In genomic region chr12:122752464-122753212, GRCh38 we compare ENCODE assay signal across 8 cellular contexts. TPM values are rescaled to one million over a fixed set of nuclear protein-coding genes. Genes with fewer than 3 reads are reported as not detected.
DNase-seq lines count a peak whose midpoint lies in the region; ATAC-seq and TF ChIP-seq lines count a peak whose summit lies in the region.

A gene with protein sequence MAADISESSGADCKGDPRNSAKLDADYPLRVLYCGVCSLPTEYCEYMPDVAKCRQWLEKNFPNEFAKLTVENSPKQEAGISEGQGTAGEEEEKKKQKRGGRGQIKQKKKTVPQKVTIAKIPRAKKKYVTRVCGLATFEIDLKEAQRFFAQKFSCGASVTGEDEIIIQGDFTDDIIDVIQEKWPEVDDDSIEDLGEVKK (plus strand): TSS chr12:122752824. CDS start chr12:122753702, 878 bp downstream.

- 0 to 1% methylated on average over 40 to 41 of the region's 70 CpGs for WGBS in testis, 2 donors

- DNase-seq in GM12864 (ENCODE audit: low read depth) (peak; percentile 93), NCI-H1092 treated with DMSO at 0.1 percent for 48 hours (lab: John Stamatoyannopoulos, UW) (peak; percentile 93), SKM-1 (lab: John Stamatoyannopoulos, UW; ENCODE audit: unreplicated experiment) (peak; percentile 73), glomerular visceral epithelial cell (ENCODE audit: extremely low spot score) (peak; percentile 99), omental fat pad (ENCODE audit: low spot score) (peak; percentile 91), testis (peak; percentile 98)

- no peaks in the 10 kb centered on the region for H3K9me3 Mint-ChIP-seq in activated naive CD8-positive, alpha-beta T cell (ENCODE audit: low read depth)

- peak; percentile 94 for TF ChIP-seq CTCF in GM12864 (IDR thresholded peaks at IDR 0.05; ENCODE audit: low read depth, low read length, missing control alignments)
- TF ChIP-seq CTCF in omental fat pad (IDR thresholded peaks at IDR 0.05), result peak in 1 of 3 donors; percentile 62
- TF ChIP-seq CTCF in testis (IDR thresholded peaks at IDR 0.05), result peak; percentile 65 to 89 (median 82)

- H3K9me3 ChIP-seq in testis, result no peaks in the 10 kb centered on the region

- H3K27me3 ChIP-seq in testis, result no peaks in the 10 kb centered on the region

- no peaks in the 10 kb centered on the region for H3K27me3 Mint-ChIP-seq in activated naive CD8-positive, alpha-beta T cell

- peak within 1 kb of the TSS; percentile 97 for H3K4me3 Mint-ChIP-seq in activated naive CD8-positive, alpha-beta T cell

- no peaks in the 10 kb centered on the region for H3K36me3 ChIP-seq in testis (ENCODE audit: low read depth, missing control alignments)

- H3K4me1 ChIP-seq in testis, result peaks cover 10% of the 10 kb centered on the region

- H3K27ac ChIP-seq in testis, result peak within 1 kb of the TSS; percentile 72 to 86

- peaks cover 11% of the 10 kb centered on the region for H3K36me3 Mint-ChIP-seq in activated naive CD8-positive, alpha-beta T cell

- H3K27ac Mint-ChIP-seq in activated naive CD8-positive, alpha-beta T cell, result peak within 1 kb of the TSS; percentile 96

- H3K4me3 ChIP-seq in GM12864 (ENCODE audit: low read depth, low read length) (peak within 1 kb of the TSS; percentile 84), testis (peak within 1 kb of the TSS; percentile 83 to 95)

- intact Hi-C loops in testis (cut with DNase I; ENCODE audit: low total_unique reads), result no loop called here

- peak; percentile 6 for TF ChIP-seq POLR2A in testis (IDR thresholded peaks at IDR 0.05)

- H3K4me1 Mint-ChIP-seq in activated naive CD8-positive, alpha-beta T cell (ENCODE audit: low read depth), result peaks cover 48% of the 10 kb centered on the region

- peak; percentile 92 for ATAC-seq in HG02623 (IDR thresholded peaks at IDR 0.05; ENCODE audit: unreplicated experiment)
- ATAC-seq in omental fat pad (ENCODE audit: low FRiP score), result peak; percentile 96

RNA-seq across cellular contexts. Expression of the gene that starts here (rescaled TPM):
- 10 to 100 TPM; 18.2 to 26.5 (median 22.2) TPM for total RNA-seq in omental fat pad
- 10 to 100 TPM; 33.3 to 35.6 TPM for total RNA-seq in testis
- 24.9 TPM for polyA plus RNA-seq in testis (ENCODE audit: insufficient read depth, low read depth, low replicate concordance)

Comparison
In these comparisons a context has a peak if more than half of its experiments do, and no peak if none do; other contexts are left out.
1. Peak in every context shown above with its lines: DNase-seq, ATAC-seq, H3K4me3 ChIP-seq and H3K27ac ChIP-seq.